Comparison of ENCODE assay signal across 13 cellular contexts in genomic region chr12:26869908-26870459, GRCh38. TPM values are rescaled to one million over a fixed set of nuclear protein-coding genes. Genes with fewer than 3 reads are reported as not detected.
A peak's percentile ranks its signal among the peaks of the same experiment; 100 is the strongest.
DNase-seq lines count a peak whose midpoint lies in the region; ATAC-seq and TF ChIP-seq lines count a peak whose summit lies in the region.
"Had no signal": no experiment of that assay in that cellular context is flagged by ENCODE, and none has a peak within 500 bp of the region (broad histone marks: within the 10 kb centered on the region; RNA-seq: fewer than 3 reads in every experiment).

No MANE protein-coding gene starts in this region.

- intact Hi-C loops in right cardiac atrium (cut with DNase I): no loop called here
- intact Hi-C loops in Panc1 (cut with micrococcal nuclease; ENCODE audit: unreplicated experiment): no loop called here
- intact Hi-C loops in esophagus muscularis mucosa (cut with DNase I): no loop called here

- BruUV-seq in Panc1 (replicated peaks; lab: Mats Ljungman, UMichigan): no TSS peak

- H2AFZ ChIP-seq in hepatocyte (no peak overlapping the region), neural progenitor cell (replicated peaks) (no peak overlapping the region)

- peaks cover 2% of the 10 kb centered on the region for H3K4me1 Mint-ChIP-seq in neural progenitor cell

- TF ChIP-seq EP300 in esophagus muscularis mucosa (IDR thresholded peaks at IDR 0.05): no peak

- ATAC-seq in right cardiac atrium: peak; percentile 38 to 42
- peak; percentile 62; the same call in 1 of the 2 replicates for ATAC-seq in Panc1
- ATAC-seq: activated CD4-positive, CD25-positive, alpha-beta regulatory T cell treated with anti-CD3 and anti-CD28 coated beads, Interleukin-2, amount 50 U/mL, for 24 hours had no signal

- H3K79me2 ChIP-seq in hepatocyte (no peaks in the 10 kb centered on the region), neural progenitor cell (ENCODE audit: low read depth) (no peaks in the 10 kb centered on the region)

- H3K36me3 Mint-ChIP-seq in neural progenitor cell: no peaks in the 10 kb centered on the region
- H3K36me3 Mint-ChIP-seq: brain had no signal

- POLR2A ChIA-PET in Panc1 (lab: Charles Lee): no interaction called here

- no peak for TF ChIP-seq POLR2A in esophagus muscularis mucosa (IDR thresholded peaks at IDR 0.05; ENCODE audit: low read depth)

- in situ Hi-C loops in Panc1 (cut with HindIII; ENCODE audit: low pct_unique_long_range_greater_than_20kb, low sequenced_read_pairs): no loop called here

- no peaks in the 10 kb centered on the region for H3F3A ChIP-seq in neural progenitor cell (ENCODE audit: low read depth)

- TF ChIP-seq CTCF in right atrium auricular region (IDR thresholded peaks at IDR 0.05) (no peak), Panc1 (IDR thresholded peaks at IDR 0.05) (no peak), hepatocyte (IDR thresholded peaks at IDR 0.05; ENCODE audit: poor library complexity) (no peak), neural progenitor cell (IDR thresholded peaks at IDR 0.05) (no peak), esophagus muscularis mucosa (IDR thresholded peaks at IDR 0.05) (no peak)

- no peak for DNase-seq in right cardiac atrium
- DNase-seq in right atrium auricular region (ENCODE audit: low spot score): no peak
- DNase-seq in Panc1 (ENCODE audit: low read depth, low spot score): no peak
- no peak for DNase-seq in hepatocyte (ENCODE audit: low spot score)
- no peak for DNase-seq in neural progenitor cell (ENCODE audit: low spot score)
- DNase-seq in effector CD4-positive, alpha-beta T cell: no peak
- DNase-seq in esophagus muscularis mucosa (ENCODE audit: extremely low spot score): no peak
- DNase-seq: activated naive CD4-positive, alpha-beta T cell treated with anti-CD3 and anti-CD28 coated beads for 36 hours; effector memory CD4-positive, alpha-beta T cell; midbrain had no signal

- WGBS in right cardiac atrium: 48% methylated on average over 6 of the region's 6 CpGs
- 84% methylated on average over 6 of the region's 6 CpGs for WGBS in hepatocyte (ENCODE audit: low lambda C conversion rate, missing lambda C conversion rate)
- 78% methylated on average over 4 of the region's 6 CpGs for WGBS in esophagus muscularis mucosa

- H3K27ac Mint-ChIP-seq in neural progenitor cell: no peak overlapping the region
- H3K27ac Mint-ChIP-seq: activated naive CD4-positive, alpha-beta T cell treated with anti-CD3 and anti-CD28 coated beads for 36 hours had no signal

- CTCF ChIA-PET in Panc1 (lab: Charles Lee): no interaction called here

- H3K27me3 ChIP-seq in right cardiac atrium (ENCODE audit: control insufficient read depth, insufficient read depth) (no peaks in the 10 kb centered on the region), right atrium auricular region (no peaks in the 10 kb centered on the region), Panc1 (ENCODE audit: control insufficient read depth, insufficient read depth, low read length) (no peaks in the 10 kb centered on the region; the same call in 1 of the 2 replicates), hepatocyte (no peaks in the 10 kb centered on the region), stomach smooth muscle (ENCODE audit: control insufficient read depth in 1 of 2, insufficient read depth in 2 of 2, low read length in 2 of 2) (no peaks in the 10 kb centered on the region), neural progenitor cell (no peaks in the 10 kb centered on the region), esophagus muscularis mucosa (no peaks in the 10 kb centered on the region)

- no peaks in the 10 kb centered on the region for H3K9me3 Mint-ChIP-seq in neural progenitor cell
- H3K9me3 Mint-ChIP-seq: activated naive CD4-positive, alpha-beta T cell treated with anti-CD3 and anti-CD28 coated beads for 36 hours had no signal

- peaks cover 4% of the 10 kb centered on the region for H3K4me1 ChIP-seq in right cardiac atrium (ENCODE audit: control insufficient read depth, insufficient read depth, low read length)
- peaks cover 0 to 17% of the 10 kb centered on the region in 2 donors for H3K4me1 ChIP-seq in right atrium auricular region
- no peaks in the 10 kb centered on the region for H3K4me1 ChIP-seq in Panc1 (ENCODE audit: control insufficient read depth, insufficient read depth, low read length)
- peaks cover 7% of the 10 kb centered on the region for H3K4me1 ChIP-seq in hepatocyte (ENCODE audit: insufficient read depth)
- H3K4me1 ChIP-seq in stomach smooth muscle (ENCODE audit: control insufficient read depth, insufficient read depth, low read length): peaks cover 13% of the 10 kb centered on the region
- no peaks in the 10 kb centered on the region for H3K4me1 ChIP-seq in neural progenitor cell
- peaks cover 9 to 19% (median 15%) of the 10 kb centered on the region in 4 donors for H3K4me1 ChIP-seq in esophagus muscularis mucosa

- H4K20me1 ChIP-seq in hepatocyte (ENCODE audit: insufficient read depth, poor library complexity, severe bottlenecking) (no peaks in the 10 kb centered on the region), neural progenitor cell (ENCODE audit: low read depth) (no peaks in the 10 kb centered on the region)

- H3K9me2 ChIP-seq in hepatocyte (replicated peaks; ENCODE audit: insufficient read depth): no peaks in the 10 kb centered on the region

- H3K4me3 ChIP-seq in right cardiac atrium (ENCODE audit: low read length) (no peak overlapping the region), right atrium auricular region (no peak overlapping the region), Panc1 (ENCODE audit: low read depth in 2 of 2, low read length in 2 of 2) (no peak overlapping the region), hepatocyte (no peak overlapping the region), stomach smooth muscle (ENCODE audit: low read length in 2 of 2) (no peak overlapping the region), neural progenitor cell (no peak overlapping the region), esophagus muscularis mucosa (no peak overlapping the region)

- H3K27me3 Mint-ChIP-seq in neural progenitor cell (ENCODE audit: insufficient read depth, low read depth): no peaks in the 10 kb centered on the region
- H3K27me3 Mint-ChIP-seq: brain had no signal

- H3K9ac ChIP-seq in stomach smooth muscle (ENCODE audit: low read length in 2 of 2) (no peak overlapping the region), neural progenitor cell (no peak overlapping the region)

- H3K9me3 ChIP-seq in right cardiac atrium (ENCODE audit: control insufficient read depth, low read length) (no peaks in the 10 kb centered on the region), right atrium auricular region (no peaks in the 10 kb centered on the region), Panc1 (ENCODE audit: control insufficient read depth, insufficient read depth, low read depth, low read length) (no peaks in the 10 kb centered on the region), hepatocyte (ENCODE audit: low read depth) (no peaks in the 10 kb centered on the region), stomach smooth muscle (ENCODE audit: control insufficient read depth in 2 of 2, low read length in 2 of 2) (no peaks in the 10 kb centered on the region), neural progenitor cell (ENCODE audit: low read depth) (no peaks in the 10 kb centered on the region), esophagus muscularis mucosa (no peaks in the 10 kb centered on the region)

- H3K36me3 ChIP-seq in right atrium auricular region: no peaks in the 10 kb centered on the region
- no peaks in the 10 kb centered on the region for H3K36me3 ChIP-seq in Panc1 (ENCODE audit: control insufficient read depth, insufficient read depth, low read length)
- no peaks in the 10 kb centered on the region for H3K36me3 ChIP-seq in hepatocyte (replicated peaks; ENCODE audit: insufficient read depth, low read depth)
- no peaks in the 10 kb centered on the region for H3K36me3 ChIP-seq in stomach smooth muscle (ENCODE audit: control insufficient read depth in 2 of 2, insufficient read depth in 2 of 2, low read length in 2 of 2)
- H3K36me3 ChIP-seq in neural progenitor cell: no peaks in the 10 kb centered on the region
- no peaks in the 10 kb centered on the region for H3K36me3 ChIP-seq in esophagus muscularis mucosa

- H3K27ac ChIP-seq in right cardiac atrium (ENCODE audit: low read length) (no peak overlapping the region), right atrium auricular region (no peak overlapping the region), Panc1 (ENCODE audit: low read length) (no peak overlapping the region), hepatocyte (peak overlapping the region; percentile 41), stomach smooth muscle (ENCODE audit: low read length) (peak overlapping the region; percentile 31), neural progenitor cell (no peak overlapping the region), esophagus muscularis mucosa (replicated peaks in 1 of 4) (no peak overlapping the region)

- no peak overlapping the region for H3K4me3 Mint-ChIP-seq in neural progenitor cell
- H3K4me3 Mint-ChIP-seq: activated naive CD4-positive, alpha-beta T cell treated with anti-CD3 and anti-CD28 coated beads for 36 hours; brain had no signal

- no peak overlapping the region for H3K4me2 ChIP-seq in hepatocyte
- H3K4me2 ChIP-seq in neural progenitor cell: no peak overlapping the region

RNA-seq across cellular contexts. Expression of gene ITPR2, which starts 37.0 kb away (rescaled TPM):
- total RNA-seq in right cardiac atrium (10 to 100 TPM; 19.5 to 32.1 (median 24.6) TPM), right atrium auricular region (10 to 100 TPM; 13.0 to 20.7 TPM), Panc1 (2021; ENCODE audit: unreplicated experiment) (41.8 TPM), hepatocyte (39.6 and 51.4 TPM in 2 replicates), neural progenitor cell (ENCODE audit: low replicate concordance) (2.0 and 11.4 TPM in 2 replicates), esophagus muscularis mucosa (10 to 100 TPM; 23.7 to 26.6 (median 25.4) TPM)
- polyA plus RNA-seq in right cardiac atrium (4.2 TPM), hepatocyte (22.0 and 36.7 TPM in 2 replicates)
- polyA plus RNA-seq in Panc1 (2012; ENCODE audit: insufficient read length): 11.8 TPM

Comparison
In these comparisons a context has a peak if more than half of its experiments do, and no peak if none do; other contexts are left out.
1. H3K27ac ChIP-seq: peak in hepatocyte (single experiment) and stomach smooth muscle (single experiment); none in right cardiac atrium (single experiment), right atrium auricular region (0 of 2), Panc1 (single experiment), neural progenitor cell (single experiment) and esophagus muscularis mucosa (0 of 4).